Comparison of ENCODE assay signal across 28 cellular contexts in genomic region chr5:58107704-58108103, GRCh38.
DNase-seq lines count a peak whose midpoint lies in the region; ATAC-seq and TF ChIP-seq lines count a peak whose summit lies in the region.
"Had no signal": no experiment of that assay in that cellular context is flagged by ENCODE, and none has a peak within 500 bp of the region (broad histone marks: within the 10 kb centered on the region; RNA-seq: fewer than 3 reads in every experiment).

No MANE protein-coding gene starts in this region.

- no peak overlapping the region for H3K4me3 Mint-ChIP-seq in activated T-helper 2 cell treated with anti-CD3 and anti-CD28 coated beads, Interferon-gamma antibody, Interleukin-2, Interleukin-4, amounts not matched to agents 10 μg/mL and 5 μg/mL and 100 μg/mL, durations not matched to agents 14 hours and 24 hours and 36 hours (ENCODE audit: low read depth)
- H3K4me3 Mint-ChIP-seq: activated CD4-positive, alpha-beta memory T cell treated with anti-CD3 and anti-CD28 coated beads for 36 hours; natural killer cell treated with Interleukin-12 subunit alpha and Interleukin-12 subunit beta and Interleukin-15 and Interleukin-18, amount 100 ng/mL, for 72 hours had no signal

- TF ChIP-seq CTCF in astrocyte of the spinal cord (IDR thresholded peaks at IDR 0.05; ENCODE audit: low read depth, low read length) = no peak
- TF ChIP-seq CTCF in fibroblast of the aortic adventitia (IDR thresholded peaks at IDR 0.05; ENCODE audit: insufficient read depth, low read length) = no peak

- intact Hi-C loops in activated T-helper 2 cell treated with anti-CD3 and anti-CD28 coated beads, Interferon-gamma antibody, Interleukin-2, Interleukin-4, amounts not matched to agents 10 μg/mL and 5 μg/mL and 100 μg/mL, durations not matched to agents 14 hours and 24 hours and 36 hours (cut with micrococcal nuclease) = no loop called here

- ATAC-seq in HG03520 (IDR thresholded peaks at IDR 0.05; ENCODE audit: unreplicated experiment) = no peak
- ATAC-seq: left ventricle myocardium superior; natural killer cell treated with Interleukin-12 subunit alpha and Interleukin-12 subunit beta and Interleukin-15 and Interleukin-18, amount 100 ng/mL, for 72 hours; right lobe of liver had no signal

- no peaks in the 10 kb centered on the region for H3K27me3 Mint-ChIP-seq in activated T-helper 2 cell treated with anti-CD3 and anti-CD28 coated beads, Interferon-gamma antibody, Interleukin-2, Interleukin-4, amounts not matched to agents 10 μg/mL and 5 μg/mL and 100 μg/mL, durations not matched to agents 14 hours and 24 hours and 36 hours (ENCODE audit: low read depth)

- no peak overlapping the region for H3K27ac Mint-ChIP-seq in activated T-helper 2 cell treated with anti-CD3 and anti-CD28 coated beads, Interferon-gamma antibody, Interleukin-2, Interleukin-4, amounts not matched to agents 10 μg/mL and 5 μg/mL and 100 μg/mL, durations not matched to agents 14 hours and 24 hours and 36 hours
- H3K27ac Mint-ChIP-seq: activated CD4-positive, alpha-beta memory T cell treated with anti-CD3 and anti-CD28 coated beads for 36 hours; natural killer cell treated with Interleukin-12 subunit alpha and Interleukin-12 subunit beta and Interleukin-15 and Interleukin-18, amount 100 ng/mL, for 72 hours had no signal

- H3K36me3 Mint-ChIP-seq in activated T-helper 2 cell treated with anti-CD3 and anti-CD28 coated beads, Interferon-gamma antibody, Interleukin-2, Interleukin-4, amounts not matched to agents 10 μg/mL and 5 μg/mL and 100 μg/mL, durations not matched to agents 14 hours and 24 hours and 36 hours (ENCODE audit: low read depth) = no peaks in the 10 kb centered on the region
- H3K36me3 Mint-ChIP-seq: activated CD4-positive, alpha-beta memory T cell treated with anti-CD3 and anti-CD28 coated beads for 36 hours; natural killer cell treated with Interleukin-12 subunit alpha and Interleukin-12 subunit beta and Interleukin-15 and Interleukin-18, amount 100 ng/mL, for 72 hours had no signal

- peak; percentile 48 for DNase-seq in HT1080 (ENCODE audit: low read depth)
- DNase-seq in astrocyte of the spinal cord (ENCODE audit: low read depth, low spot score) = peak; percentile 44
- peak; percentile 10 for DNase-seq in fibroblast of the aortic adventitia (ENCODE audit: low read depth)
- peak; percentile 12 for DNase-seq in retina
- no peak for DNase-seq in AML-193 (lab: John Stamatoyannopoulos, UW)
- DNase-seq in activated T-cell treated with anti-CD3 and anti-CD28 coated beads, Interleukin-2, amount 50 U/mL, for 48 hours = no peak
- no peak for DNase-seq in activated T-helper 2 cell treated with anti-CD3 and anti-CD28 coated beads, Interferon-gamma antibody, Interleukin-2, Interleukin-4, amounts not matched to agents 10 μg/mL and 5 μg/mL and 100 μg/mL, durations not matched to agents 14 hours and 24 hours and 36 hours (ENCODE audit: low spot score)
- DNase-seq: ACHN; activated CD4-positive, alpha-beta memory T cell treated with anti-CD3 and anti-CD28 coated beads for 36 hours; activated gamma-delta T cell treated with Interleukin-2 at 50 U/mL for 16 hours; amniotic stem cell; C1 segment of cervical spinal cord; Calu3; effector CD4-positive, alpha-beta T cell; H7; head of caudate nucleus; KBM-7; left ventricle myocardium superior; midbrain; NCI-H1694; NCI-H2171 treated with DMSO at 0.1 percent for 48 hours; NCI-H526 treated with DMSO at 0.1 percent for 48 hours; right lobe of liver; Right ventricle myocardium superior; SW 1271 had no signal

- no peaks in the 10 kb centered on the region for H3K9me3 Mint-ChIP-seq in activated T-helper 2 cell treated with anti-CD3 and anti-CD28 coated beads, Interferon-gamma antibody, Interleukin-2, Interleukin-4, amounts not matched to agents 10 μg/mL and 5 μg/mL and 100 μg/mL, durations not matched to agents 14 hours and 24 hours and 36 hours
- H3K9me3 Mint-ChIP-seq: activated CD4-positive, alpha-beta memory T cell treated with anti-CD3 and anti-CD28 coated beads for 36 hours had no signal

- no peaks in the 10 kb centered on the region for H3K4me1 Mint-ChIP-seq in activated T-helper 2 cell treated with anti-CD3 and anti-CD28 coated beads, Interferon-gamma antibody, Interleukin-2, Interleukin-4, amounts not matched to agents 10 μg/mL and 5 μg/mL and 100 μg/mL, durations not matched to agents 14 hours and 24 hours and 36 hours (ENCODE audit: low read depth)

- in situ Hi-C loops in astrocyte of the spinal cord (cut with HindIII; ENCODE audit: low sequenced_read_pairs) = no loop called here

- no peak overlapping the region for H3K4me3 ChIP-seq in astrocyte of the spinal cord (ENCODE audit: low read depth, low read length)
- no peak overlapping the region for H3K4me3 ChIP-seq in fibroblast of the aortic adventitia (ENCODE audit: low read depth, low read length)
- H3K4me3 ChIP-seq: esophagus muscularis mucosa, right lobe of liver had no signal

Comparison
In these comparisons a context has a peak if more than half of its experiments do, and no peak if none do; other contexts are left out.
1. DNase-seq: peak in HT1080 (single experiment), astrocyte of the spinal cord (single experiment), fibroblast of the aortic adventitia (single experiment) and retina (single experiment); none in AML-193 (0 of 2), activated T-cell treated with anti-CD3 and anti-CD28 coated beads, Interleukin-2, amount 50 U/mL, for 48 hours (0 of 2) and activated T-helper 2 cell treated with anti-CD3 and anti-CD28 coated beads, Interferon-gamma antibody, Interleukin-2, Interleukin-4, amounts not matched to agents 10 μg/mL and 5 μg/mL and 100 μg/mL, durations not matched to agents 14 hours and 24 hours and 36 hours (single experiment).